Comparison of ENCODE assay signal across 8 cellular contexts in the genomic region with DNA sequence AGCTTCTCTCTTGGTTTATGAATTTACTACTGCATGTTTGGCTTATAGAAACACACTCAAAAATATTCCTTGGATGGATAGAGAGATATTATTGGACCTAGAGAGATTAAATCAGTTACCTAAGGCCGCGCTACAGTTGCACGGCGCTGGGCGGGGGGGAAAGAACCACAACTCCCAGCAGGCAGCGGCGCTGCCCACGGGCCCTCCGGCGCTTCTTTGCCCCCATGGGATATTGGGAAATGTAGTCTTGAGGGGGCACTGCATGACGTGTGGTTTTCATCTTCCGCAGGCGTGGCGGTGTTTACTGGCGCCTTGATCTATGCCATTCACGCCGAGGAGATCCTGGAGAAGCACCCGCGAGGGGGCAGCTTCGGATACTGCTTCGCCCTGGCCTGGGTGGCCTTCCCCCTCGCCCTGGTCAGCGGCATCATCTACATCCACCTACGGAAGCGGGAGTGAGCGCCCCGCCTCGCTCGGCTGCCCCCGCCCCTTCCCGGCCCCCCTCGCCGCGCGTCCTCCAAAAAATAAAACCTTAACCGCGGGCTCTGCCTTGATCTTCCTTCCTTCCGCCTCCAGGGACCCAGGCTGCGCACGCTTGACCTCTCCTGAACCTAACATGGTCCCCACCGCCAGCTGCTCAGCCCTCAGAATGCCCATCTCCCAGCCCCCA. TPM values are rescaled to one million over a fixed set of nuclear protein-coding genes. Genes with fewer than 3 reads are reported as not detected.
DNase-seq lines count a peak whose midpoint lies in the region; ATAC-seq and TF ChIP-seq lines count a peak whose summit lies in the region.

No MANE protein-coding gene starts in this region.

- intact Hi-C loops in PC-3 (cut with micrococcal nuclease): no loop called here

- no TSS peak for BruUV-seq in PC-3 (replicated peaks; lab: Mats Ljungman, UMichigan)

- CTCF ChIA-PET in PC-3 (lab: Charles Lee): interaction anchor here (0.6 kb wide), 1 partner anchor 10 kb away, joined by 6 read pairs; no protein-coding TSS in a partner anchor

- H3K4me1 ChIP-seq in skeletal muscle satellite cell (ENCODE audit: control insufficient read depth, insufficient read depth, low read length): peaks cover 47% of the 10 kb centered on the region
- peaks cover 25% of the 10 kb centered on the region for H3K4me1 ChIP-seq in PC-3 (ENCODE audit: insufficient read depth, low read length)

- no peaks in the 10 kb centered on the region for H3F3A ChIP-seq in PC-3 (ENCODE audit: low read length, unreplicated experiment)

- no peaks in the 10 kb centered on the region for H3K9me2 ChIP-seq in PC-3 (replicated peaks; ENCODE audit: low read length)

- no peaks in the 10 kb centered on the region for H3K9me3 ChIP-seq in skeletal muscle satellite cell (replicated peaks; ENCODE audit: low read length)
- no peaks in the 10 kb centered on the region for H3K9me3 ChIP-seq in PC-3 (ENCODE audit: low read length)

- POLR2A ChIA-PET in PC-3 (lab: Charles Lee; ENCODE audit: unreplicated experiment): no interaction called here

- H3K4me2 ChIP-seq in skeletal muscle satellite cell (ENCODE audit: low read length): peak overlapping the region; percentile 65
- H3K4me2 ChIP-seq in PC-3 (ENCODE audit: low read length): no peak overlapping the region

- H3K36me3 ChIP-seq in skeletal muscle satellite cell (ENCODE audit: insufficient read depth, low read length) (peaks cover 43% of the 10 kb centered on the region), PC-3 (ENCODE audit: low read depth, low read length) (no peaks in the 10 kb centered on the region)

- TF ChIP-seq CTCF in PC-3 (conservative IDR thresholded peaks at IDR 0.05; ENCODE audit: low read depth, low read length): no peak

- DNase-seq in NCI-H1048 (lab: John Stamatoyannopoulos, UW): peak; percentile 68
- DNase-seq in T-helper 1 cell: peak; percentile 71 to 94 (median 83)
- DNase-seq in amniotic epithelial cell (ENCODE audit: low read depth): peak; percentile 86
- DNase-seq in AG08396 (ENCODE audit: low spot score): no peak
- no peak for DNase-seq in PC-3

- H3K27me3 ChIP-seq in skeletal muscle satellite cell (ENCODE audit: control insufficient read depth, insufficient read depth, low read length) (no peaks in the 10 kb centered on the region), PC-3 (ENCODE audit: low read length) (no peaks in the 10 kb centered on the region)

- no peak overlapping the region for H2AFZ ChIP-seq in PC-3 (ENCODE audit: low read length)

- no peaks in the 10 kb centered on the region for H3K79me2 ChIP-seq in PC-3 (ENCODE audit: low read length)

- no peaks in the 10 kb centered on the region for H4K20me1 ChIP-seq in PC-3 (ENCODE audit: low read length)

- H3K4me3 ChIP-seq in iPS-11a (ENCODE audit: low read depth, low read length) (peak overlapping the region; percentile 57), skeletal muscle satellite cell (ENCODE audit: low read length) (no peak overlapping the region), PC-3 (ENCODE audit: low read length) (no peak overlapping the region)

- H3K9ac ChIP-seq in skeletal muscle satellite cell (ENCODE audit: low read depth, low read length) (no peak overlapping the region), PC-3 (ENCODE audit: low read length) (no peak overlapping the region)

- H3K27ac ChIP-seq in PC-3 (ENCODE audit: low read length): no peak overlapping the region

- ATAC-seq in GM19324 (IDR thresholded peaks at IDR 0.05; ENCODE audit: low FRiP score, unreplicated experiment) (peak; percentile 25), PC-3 (no peak)

RNA-seq across cellular contexts. Expression of a gene that starts 4.8 kb away (rescaled TPM):
- total RNA-seq in skeletal muscle satellite cell (2012; rRNA removed): 167 and 399 TPM in 2 replicates
- 31.9 and 38.1 TPM in 2 replicates for total RNA-seq in PC-3 (2014; rRNA removed)

RNA-seq across cellular contexts. Expression of a gene that starts 33.6 kb away (rescaled TPM):
- total RNA-seq in skeletal muscle satellite cell (2012; rRNA removed): 3.3 and 3.9 TPM in 2 replicates
- 1.3 and 7.1 TPM in 2 replicates for total RNA-seq in PC-3 (2014; rRNA removed)

RNA-seq across cellular contexts. Expression of a gene that starts 34.0 kb away (rescaled TPM):
- not detected in 2 replicates for total RNA-seq in skeletal muscle satellite cell (2012; rRNA removed)
- total RNA-seq in PC-3 (2014; rRNA removed): not detected in 2 replicates

Comparison
In these comparisons a context has a peak if more than half of its experiments do, and no peak if none do; other contexts are left out.
1. DNase-seq: peak in NCI-H1048 (single experiment), T-helper 1 cell (5 of 5) and amniotic epithelial cell (single experiment); none in AG08396 (single experiment) and PC-3 (single experiment).